In genomic region chr20:5127204-5127858, GRCh38 we compare ENCODE assay signal across 1 cellular context.
TF ChIP-seq lines count a peak whose summit lies in the region.

No MANE protein-coding gene starts in this region.

TF ChIP-seq in K562, 482 proteins besides CTCF, POLR2A, EP300 and RAD21 (continued from another document and continues in another):
- no peak for TF ChIP-seq ZBED1 (IDR thresholded peaks at IDR 0.05)
- TF ChIP-seq NR2C2 (CRISPR knock-in tag; IDR thresholded peaks at IDR 0.05) = no peak
- TF ChIP-seq NR2C2 (tag; IDR thresholded peaks at IDR 0.05) = peak; percentile 27; the same call in 1 of the 2 replicates
- TF ChIP-seq SRF (CRISPR knock-in tag; IDR thresholded peaks at IDR 0.05) = no peak
- TF ChIP-seq DMBX1 (CRISPR knock-in tag; IDR thresholded peaks at IDR 0.05; ENCODE audit: borderline replicate concordance) = no peak
- no peak for TF ChIP-seq ZBTB40 (IDR thresholded peaks at IDR 0.05)
- peak; percentile 42; the same call in 1 of the 2 replicates for TF ChIP-seq ZBTB40 (CRISPR knock-in tag; IDR thresholded peaks at IDR 0.05)
- 0 out of 2 replicates have a peak, but pooled peaks have one; percentile 38 for TF ChIP-seq NFRKB (IDR thresholded peaks at IDR 0.05; ENCODE audit: low read depth)
- 0 out of 2 replicates have a peak, but pooled peaks have one; percentile 23 for TF ChIP-seq KAT7 (CRISPR knock-in tag; IDR thresholded peaks at IDR 0.05; ENCODE audit: borderline replicate concordance)
- TF ChIP-seq TOE1 (IDR thresholded peaks at IDR 0.05; ENCODE audit: borderline replicate concordance) = no peak
- no peak for TF ChIP-seq TOE1 (CRISPR knock-in tag; IDR thresholded peaks at IDR 0.05; ENCODE audit: borderline replicate concordance, low read depth)
- no peak for TF ChIP-seq ILK (tag; IDR thresholded peaks at IDR 0.05; ENCODE audit: borderline replicate concordance, low read depth)
- TF ChIP-seq TGIF2 (CRISPR knock-in tag; IDR thresholded peaks at IDR 0.05) = no peak
- no peak for TF ChIP-seq CHD7 (IDR thresholded peaks at IDR 0.05; ENCODE audit: low read depth, low read length)
- TF ChIP-seq SP1 (CRISPR knock-in tag; IDR thresholded peaks at IDR 0.05) = peak; percentile 41; the same call in 1 of the 2 replicates
- TF ChIP-seq NFE2L1 (tag; IDR thresholded peaks at IDR 0.05; ENCODE audit: borderline replicate concordance, low read depth) = no peak
- TF ChIP-seq ETS1 (conservative IDR thresholded peaks at IDR 0.05; ENCODE audit: control insufficient read depth, low read depth, low read length) = 0 out of 2 replicates have a peak, but pooled peaks have one; percentile 8
- no peak for TF ChIP-seq BCLAF1 (IDR thresholded peaks at IDR 0.05; ENCODE audit: borderline replicate concordance in 1 of 2, control insufficient read depth in 1 of 2, low read depth in 2 of 2, low read length in 1 of 2)
- no peak for TF ChIP-seq MEF2A (IDR thresholded peaks at IDR 0.05; ENCODE audit: control insufficient read depth, low read depth, low read length)
- peak; percentile 69 for TF ChIP-seq ZFX (CRISPR knock-in tag; IDR thresholded peaks at IDR 0.05)
- TF ChIP-seq SAFB (IDR thresholded peaks at IDR 0.05; ENCODE audit: borderline replicate concordance, low read depth, low read length) = no peak; the same call in 1 of the 2 replicates
- no peak for TF ChIP-seq FOXJ3 (CRISPR knock-in tag; IDR thresholded peaks at IDR 0.05)
- TF ChIP-seq ZNF274 (IDR thresholded peaks at IDR 0.05; ENCODE audit: borderline replicate concordance, low read depth, low read length) = no peak
- no peak for TF ChIP-seq ZNF347 (CRISPR knock-in tag; IDR thresholded peaks at IDR 0.05; ENCODE audit: low read depth)
- TF ChIP-seq NCOR1 (IDR thresholded peaks at IDR 0.05) = no peak
- peak; percentile 43 to 89 (median 80) for TF ChIP-seq YY1 (IDR thresholded peaks at IDR 0.05; ENCODE audit: borderline replicate concordance in 1 of 3, control insufficient read depth in 1 of 3, extremely low read depth in 1 of 3, insufficient read depth in 3 of 3, insufficient read length in 1 of 3, insufficient replicate concordance in 2 of 3, low read depth in 1 of 3, low read length in 2 of 3)
- 0 out of 2 replicates have a peak, but pooled peaks have one; percentile 22 for TF ChIP-seq CREM (IDR thresholded peaks at IDR 0.05; ENCODE audit: low read depth)
- TF ChIP-seq NCOA1 (IDR thresholded peaks at IDR 0.05; ENCODE audit: low read depth) = no peak
